8 cellular contexts compared by ENCODE assay signal in the genomic region with DNA sequence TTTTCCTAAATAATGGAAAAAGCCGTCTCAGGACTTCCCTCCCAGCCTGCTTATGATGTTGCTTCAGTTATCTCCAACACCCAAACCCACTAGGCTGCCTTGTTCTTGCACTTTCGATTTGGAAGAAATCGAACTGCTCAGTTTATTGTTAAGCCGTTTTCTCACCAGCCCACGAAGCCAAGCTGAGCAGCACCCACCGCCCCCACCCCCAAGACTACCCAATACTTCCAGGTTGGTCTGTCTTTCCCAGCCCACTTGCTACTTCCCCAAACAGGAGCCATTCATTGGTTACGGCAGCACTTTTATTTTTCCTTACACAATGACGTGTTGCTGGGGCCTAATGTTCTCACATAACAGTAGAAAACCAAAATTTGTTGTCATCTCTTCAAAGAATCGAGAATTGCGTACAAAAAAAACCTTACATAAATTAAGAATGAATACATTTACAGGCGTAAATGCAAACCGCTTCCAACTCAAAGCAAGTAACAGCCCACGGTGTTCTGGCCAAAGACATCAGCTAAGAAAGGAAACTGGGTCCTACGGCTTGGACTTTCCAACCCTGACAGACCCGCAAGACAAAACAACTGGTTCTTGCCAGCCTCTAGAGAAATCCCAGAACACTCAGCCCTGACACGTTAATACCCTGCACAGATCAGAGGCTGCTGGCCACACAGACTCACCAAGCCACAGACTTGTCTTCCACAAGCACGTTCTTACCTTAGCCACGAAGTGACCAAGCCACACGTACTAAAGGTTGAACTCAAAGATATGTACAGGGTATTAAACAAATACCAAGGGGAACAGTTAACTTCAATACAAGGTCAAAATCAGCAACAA. TPM values are rescaled to one million over a fixed set of nuclear protein-coding genes. Genes with fewer than 3 reads are reported as not detected.
DNase-seq lines count a peak whose midpoint lies in the region; ATAC-seq and TF ChIP-seq lines count a peak whose summit lies in the region.

No MANE protein-coding gene starts in this region.

- no peak overlapping the region for H3K14ac ChIP-seq in trophoblast cell (ENCODE audit: low read length)

- H4K12ac ChIP-seq in trophoblast cell (ENCODE audit: low read depth, low read length) = no peak overlapping the region

- no peak overlapping the region for H2BK120ac ChIP-seq in trophoblast cell (ENCODE audit: insufficient read depth, low read length, poor library complexity)

- no peaks in the 10 kb centered on the region for H3K27me3 ChIP-seq in esophagus muscularis mucosa
- no peaks in the 10 kb centered on the region for H3K27me3 ChIP-seq in trophoblast cell (ENCODE audit: insufficient read depth, low read length)

- no peak overlapping the region for H2AFZ ChIP-seq in trophoblast cell (ENCODE audit: insufficient read depth, low read length, poor library complexity)

- H3K9me3 ChIP-seq in esophagus muscularis mucosa (no peaks in the 10 kb centered on the region), trophoblast cell (ENCODE audit: insufficient read depth, low read depth, low read length) (peaks cover 8% of the 10 kb centered on the region)

- peaks cover 30 to 43% (median 38%) of the 10 kb centered on the region in 4 donors for H3K36me3 ChIP-seq in esophagus muscularis mucosa
- peaks cover 30 to 38% of the 10 kb centered on the region in 2 experiments for H3K36me3 ChIP-seq in trophoblast cell (ENCODE audit: control insufficient read depth in 1 of 2, insufficient read depth in 2 of 2, low read length in 2 of 2)

- TF ChIP-seq POLR2A in esophagus muscularis mucosa (IDR thresholded peaks at IDR 0.05; ENCODE audit: low read depth) = no peak

- H3K9ac ChIP-seq in trophoblast cell (ENCODE audit: low read length) = peak overlapping the region; percentile 90

- H3K4ac ChIP-seq in trophoblast cell (ENCODE audit: low read depth, low read length) = peak overlapping the region; percentile 70

- peak overlapping the region; percentile 70 for H3K4me2 ChIP-seq in trophoblast cell (ENCODE audit: low read length)

- H3K79me2 ChIP-seq in trophoblast cell (ENCODE audit: control insufficient read depth, insufficient read depth, low read length, poor library complexity) = peaks cover 39% of the 10 kb centered on the region

- intact Hi-C loops in esophagus muscularis mucosa (cut with DNase I) = loop anchor here (5.0 kb wide), 1 partner anchor 113 kb away; the partner anchor contains the start of gene BAHCC1

- H3K4me1 ChIP-seq in esophagus muscularis mucosa (peaks cover 7 to 38% (median 30%) of the 10 kb centered on the region in 4 donors), trophoblast cell (ENCODE audit: control insufficient read depth in 1 of 2, insufficient read depth in 2 of 2, low read length in 2 of 2) (peaks cover 3 to 6% of the 10 kb centered on the region in 2 experiments)

- 1% methylated on average over 19 of the region's 19 CpGs for WGBS in esophagus muscularis mucosa
- no CpG with 5 or more reads among the region's 19 CpGs for WGBS in trophoblast cell (ENCODE audit: extremely low coverage, insufficient coverage, insufficient read length)

- no peak overlapping the region for H4K8ac ChIP-seq in trophoblast cell (ENCODE audit: low read depth, low read length)

- H3K27ac ChIP-seq in esophagus muscularis mucosa (replicated peaks in 1 of 4) (peak overlapping the region; percentile 100), trophoblast cell (ENCODE audit: low read depth, low read length) (peak overlapping the region; percentile 10)

- DNase-seq in NOMO-1 (lab: John Stamatoyannopoulos, UW; ENCODE audit: unreplicated experiment in 2 of 2) = peak; percentile 19 to 26
- DNase-seq in NOMO-1 treated with dmso at 0.1 percent for 144 hours (lab: John Stamatoyannopoulos, UW; ENCODE audit: unreplicated experiment) = no peak
- DNase-seq in esophagus muscularis mucosa (ENCODE audit: extremely low spot score) = no peak
- peak in 1 of 2 donors; percentile 39 for DNase-seq in trophoblast cell
- no peak for DNase-seq in HCEC 1CT
- no peak for DNase-seq in dedifferentiated amniotic fluid mesenchymal stem cell (ENCODE audit: extremely low spot score)

- no peak overlapping the region for H4K91ac ChIP-seq in trophoblast cell (ENCODE audit: low read depth, low read length)

- no peak overlapping the region for H2BK12ac ChIP-seq in trophoblast cell (ENCODE audit: low read length)

- H2BK5ac ChIP-seq in trophoblast cell (ENCODE audit: low read depth, low read length, poor library complexity) = peak overlapping the region; percentile 22

- no peak overlapping the region for H3K23ac ChIP-seq in trophoblast cell (ENCODE audit: low read length)

- H2AK5ac ChIP-seq in trophoblast cell (ENCODE audit: low read length) = no peak overlapping the region

- no peak for TF ChIP-seq CTCF in WI38 (IDR thresholded peaks at IDR 0.05; ENCODE audit: low read depth, low read length)
- no peak for TF ChIP-seq CTCF in esophagus muscularis mucosa (IDR thresholded peaks at IDR 0.05)

- TF ChIP-seq EP300 in esophagus muscularis mucosa (IDR thresholded peaks at IDR 0.05) = no peak

- H3K4me3 ChIP-seq in WI38 (ENCODE audit: low read depth, low read length) (peak overlapping the region; percentile 95), esophagus muscularis mucosa (peak overlapping the region; percentile 88 to 94 (median 91)), trophoblast cell (ENCODE audit: low read depth, low read length) (peak overlapping the region; percentile 80)

- no peak overlapping the region for H3K18ac ChIP-seq in trophoblast cell (ENCODE audit: low read length)

- ATAC-seq in HG03457 (IDR thresholded peaks at IDR 0.05; ENCODE audit: unreplicated experiment) = no peak

- H3K79me1 ChIP-seq in trophoblast cell (ENCODE audit: low read length) = peaks cover 23% of the 10 kb centered on the region

RNA-seq across cellular contexts. Expression of gene ACTG1, which starts 2.7 kb away (rescaled TPM):
- 1,000 to 10,000 TPM in 3 of 4 donors, 100 to 1,000 TPM in 1; 972 to 1,850 (median 1,126) TPM for total RNA-seq in esophagus muscularis mucosa
- 7,950 and 8,000 TPM in 2 replicates for polyA plus RNA-seq in trophoblast cell (2013)

RNA-seq across cellular contexts. Expression of gene FSCN2, which starts 18.3 kb away (rescaled TPM):
- 1 to 10 TPM; 1.2 to 2.4 (median 1.7) TPM for total RNA-seq in esophagus muscularis mucosa
- 0.42 and 0.76 TPM in 2 replicates for polyA plus RNA-seq in trophoblast cell (2013)

RNA-seq across cellular contexts. Expression of gene FAAP100, which starts 42.2 kb away (rescaled TPM):
- 10 to 100 TPM; 13.7 to 33.3 (median 18.6) TPM for total RNA-seq in esophagus muscularis mucosa
- polyA plus RNA-seq in trophoblast cell (2013) = 11.4 and 11.6 TPM in 2 replicates

Comparison
In these comparisons a context has a peak if more than half of its experiments do, and no peak if none do; other contexts are left out.
1. DNase-seq: peak in NOMO-1 (2 of 2); none in NOMO-1 treated with dmso at 0.1 percent for 144 hours (single experiment), esophagus muscularis mucosa (single experiment), HCEC 1CT (single experiment) and dedifferentiated amniotic fluid mesenchymal stem cell (single experiment).
2. Peak in every context shown above with its lines, with median percentiles within 50 percentile points of each other: H3K4me3 ChIP-seq.